ENCODE assay signal across 15 cellular contexts in genomic region chr13:30240608-30241007, GRCh38.
"Had no signal": no experiment of that assay in that cellular context is flagged by ENCODE, and none has a peak within 500 bp of the region (broad histone marks: within the 10 kb centered on the region; RNA-seq: fewer than 3 reads in every experiment).

No MANE protein-coding gene starts in this region.

- H3K9me3 ChIP-seq: gastrocnemius medialis, left lung, thoracic aorta, upper lobe of right lung had no signal

- H3K4me1 ChIP-seq: gastrocnemius medialis, left lung, upper lobe of right lung had no signal

- H3K36me3 ChIP-seq: cardiac muscle cell, gastrocnemius medialis, thoracic aorta had no signal

- H3K27ac ChIP-seq: cardiac muscle cell, gastrocnemius medialis, left lung, upper lobe of right lung had no signal

- ATAC-seq: activated CD8-positive, alpha-beta T cell treated with anti-CD3 and anti-CD28 coated beads for 36 hours; activated naive CD4-positive, alpha-beta T cell treated with anti-CD3 and anti-CD28 coated beads, Interleukin-2, amount 50 U/mL, for 72 hours; gastrocnemius medialis; left lung; upper lobe of right lung; WTC11 had no signal

- H3K27me3 ChIP-seq: cardiac muscle cell, gastrocnemius medialis, left lung, upper lobe of right lung had no signal

- DNase-seq: activated CD4-positive, alpha-beta T cell treated with anti-CD3 and anti-CD28 coated beads for 4 hours; activated CD8-positive, alpha-beta memory T cell treated with anti-CD3 and anti-CD28 coated beads, Interleukin-2, amount 50 U/mL, for 4 hours; activated CD8-positive, alpha-beta T cell treated with anti-CD3 and anti-CD28 coated beads for 36 hours; activated gamma-delta T cell; activated T-cell treated with anti-CD3 and anti-CD28 coated beads, Interleukin-2, amount 50 U/mL, for 48 hours; endodermal cell; gastrocnemius medialis; left lung; mammary epithelial cell; stimulated activated CD4-positive, alpha-beta T cell treated with anti-CD3 and anti-CD28 coated beads, Interleukin-1b, Interleukin-23, amount 100 ng/mL, for 48 hours; upper lobe of right lung had no signal

- H3K4me3 ChIP-seq: cardiac muscle cell, gastrocnemius medialis, left lung, thoracic aorta, upper lobe of right lung had no signal
